In genomic region chr3:126961191-126961790, GRCh38 we compare ENCODE assay signal across 9 cellular contexts. TPM values are rescaled to one million over a fixed set of nuclear protein-coding genes. Genes with fewer than 3 reads are reported as not detected.
DNase-seq lines count a peak whose midpoint lies in the region; ATAC-seq and TF ChIP-seq lines count a peak whose summit lies in the region.
"Had no signal": no experiment of that assay in that cellular context is flagged by ENCODE, and none has a peak within 500 bp of the region (broad histone marks: within the 10 kb centered on the region; RNA-seq: fewer than 3 reads in every experiment).

No MANE protein-coding gene starts in this region.

- no peak overlapping the region for H3K9ac ChIP-seq in skeletal muscle satellite cell (ENCODE audit: low read depth, low read length)

- 20 to 40% methylated on average over 1 of the region's 8 CpGs for WGBS in esophagus squamous epithelium, 2 donors

- H3K36me3 ChIP-seq in esophagus squamous epithelium (no peaks in the 10 kb centered on the region), skeletal muscle satellite cell (ENCODE audit: insufficient read depth, low read length) (no peaks in the 10 kb centered on the region)

- H3K9me3 ChIP-seq in esophagus squamous epithelium (no peaks in the 10 kb centered on the region), skeletal muscle satellite cell (replicated peaks; ENCODE audit: low read length) (no peaks in the 10 kb centered on the region)

- peaks cover 2 to 6% of the 10 kb centered on the region in 2 donors for H3K4me1 Mint-ChIP-seq in effector memory CD8-positive, alpha-beta T cell (ENCODE audit: low read depth in 2 of 2)

- peak; percentile 75 for ATAC-seq in GM18861 (IDR thresholded peaks at IDR 0.05; ENCODE audit: unreplicated experiment)
- no peak for ATAC-seq in GM19455 (IDR thresholded peaks at IDR 0.05; ENCODE audit: unreplicated experiment)
- no peak for ATAC-seq in effector memory CD8-positive, alpha-beta T cell (replicated peaks)
- ATAC-seq in GM18505 (IDR thresholded peaks at IDR 0.05; ENCODE audit: unreplicated experiment): no peak

- H3K36me3 Mint-ChIP-seq in effector memory CD8-positive, alpha-beta T cell (ENCODE audit: insufficient read depth): no peaks in the 10 kb centered on the region

- TF ChIP-seq POLR2A in esophagus squamous epithelium (IDR thresholded peaks at IDR 0.05) (peak in 1 of 4 donors; percentile 20), GM18505 (IDR thresholded peaks at IDR 0.05; ENCODE audit: borderline replicate concordance, extremely low read depth, insufficient read depth, insufficient read length) (no peak)

- H3K27ac Mint-ChIP-seq in effector memory CD8-positive, alpha-beta T cell: no peak overlapping the region
- H3K27ac Mint-ChIP-seq: stimulated activated naive CD8-positive, alpha-beta T cell treated with anti-CD3 and anti-CD28 coated beads, Interleukin-15, Interleukin-2, amounts not matched to agents 100 ng/mL and 50 ng/mL, for 24 hours had no signal

- H3K27me3 Mint-ChIP-seq in effector memory CD8-positive, alpha-beta T cell: peaks cover 5 to 7% of the 10 kb centered on the region in 2 donors
- H3K27me3 Mint-ChIP-seq: stimulated activated naive CD8-positive, alpha-beta T cell treated with anti-CD3 and anti-CD28 coated beads, Interleukin-15, Interleukin-2, amounts not matched to agents 100 ng/mL and 50 ng/mL, for 24 hours had no signal

- no peak overlapping the region for H3K4me3 Mint-ChIP-seq in effector memory CD8-positive, alpha-beta T cell
- H3K4me3 Mint-ChIP-seq: stimulated activated naive CD8-positive, alpha-beta T cell treated with anti-CD3 and anti-CD28 coated beads, Interleukin-15, Interleukin-2, amounts not matched to agents 100 ng/mL and 50 ng/mL, for 24 hours had no signal

- peaks cover 0 to 4% (median 0%) of the 10 kb centered on the region in 4 donors for H3K27me3 ChIP-seq in esophagus squamous epithelium
- no peaks in the 10 kb centered on the region for H3K27me3 ChIP-seq in skeletal muscle satellite cell (ENCODE audit: control insufficient read depth, insufficient read depth, low read length)

- H3K4me3 ChIP-seq in esophagus squamous epithelium (no peak overlapping the region), skeletal muscle satellite cell (ENCODE audit: low read length) (no peak overlapping the region)

- H3K9me3 Mint-ChIP-seq in effector memory CD8-positive, alpha-beta T cell: no peaks in the 10 kb centered on the region
- H3K9me3 Mint-ChIP-seq: stimulated activated naive CD8-positive, alpha-beta T cell treated with anti-CD3 and anti-CD28 coated beads, Interleukin-15, Interleukin-2, amounts not matched to agents 100 ng/mL and 50 ng/mL, for 24 hours had no signal

- H3K4me2 ChIP-seq in skeletal muscle satellite cell (ENCODE audit: low read length): peak overlapping the region; percentile 55

- peak in 1 of 6 experiments; percentile 2 for TF ChIP-seq CTCF in esophagus squamous epithelium (IDR thresholded peaks at IDR 0.05)

- H3K27ac ChIP-seq in esophagus squamous epithelium: peak overlapping the region; percentile 42 to 75 (median 72)

- H3K4me1 ChIP-seq in esophagus squamous epithelium: peaks cover 36 to 55% (median 36%) of the 10 kb centered on the region in 3 donors
- H3K4me1 ChIP-seq in skeletal muscle satellite cell (ENCODE audit: control insufficient read depth, insufficient read depth, low read length): peaks cover 24% of the 10 kb centered on the region

- DNase-seq in HUDEP-2 (lab: John Stamatoyannopoulos, UW; ENCODE audit: unreplicated experiment in 76 of 76) (peak in 50 of 76 experiments; percentile 6 to 68 (median 34)), esophagus squamous epithelium (lab: John Stamatoyannopoulos, UW) (no peak), NK-92 (lab: John Stamatoyannopoulos, UW; ENCODE audit: unreplicated experiment) (no peak)
- no peak for DNase-seq in effector memory CD8-positive, alpha-beta T cell

- intact Hi-C loops in esophagus squamous epithelium (cut with DNase I): no loop called here

RNA-seq across cellular contexts. Expression of gene PLXNA1, which starts 21.6 kb away (rescaled TPM):
- 10 to 100 TPM; 19.7 to 27.5 (median 23.9) TPM for total RNA-seq in esophagus squamous epithelium
- total RNA-seq in skeletal muscle satellite cell (2012; rRNA removed): 61.6 and 71.2 TPM in 2 replicates

Comparison
In these comparisons a context has a peak if more than half of its experiments do, and no peak if none do; other contexts are left out.
1. DNase-seq: peak in HUDEP-2 (50 of 76); none in esophagus squamous epithelium (single experiment), NK-92 (single experiment) and effector memory CD8-positive, alpha-beta T cell (0 of 3).